Comparison of ENCODE assay signal across 9 cellular contexts in genomic region chr15:52527898-52528464, GRCh38. TPM values are rescaled to one million over a fixed set of nuclear protein-coding genes. Genes with fewer than 3 reads are reported as not detected.
DNase-seq lines count a peak whose midpoint lies in the region; ATAC-seq, FAIRE-seq and TF ChIP-seq lines count a peak whose summit lies in the region.
"Had no signal": no experiment of that assay in that cellular context is flagged by ENCODE, and none has a peak within 500 bp of the region (broad histone marks: within the 10 kb centered on the region; RNA-seq: fewer than 3 reads in every experiment).

No MANE protein-coding gene starts in this region.

- H3K27ac ChIP-seq in VCaP = peak overlapping the region; percentile 68

- DNase-seq in DMS53 (lab: John Stamatoyannopoulos, UW) = peak; percentile 49
- DNase-seq in DMS53 treated with DMSO at 0.1 percent for 48 hours (lab: John Stamatoyannopoulos, UW; ENCODE audit: unreplicated experiment) = no peak
- DNase-seq in bronchial epithelial cell (ENCODE audit: low read depth) = no peak
- DNase-seq in kidney epithelial cell (ENCODE audit: low read depth) = no peak
- DNase-seq in stimulated activated CD4-positive, alpha-beta T cell treated with anti-CD3 and anti-CD28 coated beads, Interleukin-1b, Interleukin-23, amount 100 ng/mL, for 4 hours (ENCODE audit: low read depth in 2 of 2) = peak; percentile 21 to 27

- TF ChIP-seq CTCF in VCaP (conservative IDR thresholded peaks at IDR 0.05) (no peak), bronchial epithelial cell (IDR thresholded peaks at IDR 0.05; ENCODE audit: insufficient read depth, low read length, severe bottlenecking) (no peak), kidney epithelial cell (IDR thresholded peaks at IDR 0.05; ENCODE audit: insufficient read depth, low read length, poor library complexity, severe bottlenecking) (no peak)

- FAIRE-seq in bronchial epithelial cell (lab: Jason Lieb, UNC) = no peak
- FAIRE-seq: A204.1 had no signal

- H3K27me3 ChIP-seq in bronchial epithelial cell (ENCODE audit: control insufficient read depth, insufficient read depth, low read length) (no peaks in the 10 kb centered on the region), kidney epithelial cell (ENCODE audit: control insufficient read depth, insufficient read depth, low read length) (peaks cover 2% of the 10 kb centered on the region)

- H3K4me3 ChIP-seq in bronchial epithelial cell (ENCODE audit: low read depth, low read length) (peak overlapping the region; percentile 66), kidney epithelial cell (ENCODE audit: low read depth, low read length) (peak overlapping the region; percentile 77)

- peak; percentile 1 for ATAC-seq in HG03442 (IDR thresholded peaks at IDR 0.05; ENCODE audit: unreplicated experiment)
- no peak for ATAC-seq in HG02610 (IDR thresholded peaks at IDR 0.05; ENCODE audit: unreplicated experiment)

- H3K36me3 ChIP-seq in bronchial epithelial cell (ENCODE audit: control insufficient read depth, insufficient read depth, low read length) (no peaks in the 10 kb centered on the region), kidney epithelial cell (ENCODE audit: control insufficient read depth, insufficient read depth, low read length) (no peaks in the 10 kb centered on the region)

RNA-seq across cellular contexts. Expression of gene MYO5A, which starts 0.7 kb away (rescaled TPM):
- total RNA-seq in bronchial epithelial cell (29.5 and 51.1 TPM in 2 replicates), kidney epithelial cell (31.4 and 34.2 TPM in 2 replicates)

RNA-seq across cellular contexts. Expression of gene ARPP19, which starts 40.8 kb away (rescaled TPM):
- 116 and 150 TPM in 2 replicates for total RNA-seq in bronchial epithelial cell
- 155 and 160 TPM in 2 replicates for total RNA-seq in kidney epithelial cell

Comparison
In these comparisons a context has a peak if more than half of its experiments do, and no peak if none do; other contexts are left out.
1. DNase-seq: peak in DMS53 (single experiment) and stimulated activated CD4-positive, alpha-beta T cell treated with anti-CD3 and anti-CD28 coated beads, Interleukin-1b, Interleukin-23, amount 100 ng/mL, for 4 hours (2 of 2); none in DMS53 treated with DMSO at 0.1 percent for 48 hours (single experiment), bronchial epithelial cell (single experiment) and kidney epithelial cell (single experiment).